31 cellular contexts compared by ENCODE assay signal in genomic region chr20:23998392-23998791, GRCh38. TPM values are rescaled to one million over a fixed set of nuclear protein-coding genes. Genes with fewer than 3 reads are reported as not detected.
"Had no signal": no experiment of that assay in that cellular context is flagged by ENCODE, and none has a peak within 500 bp of the region (broad histone marks: within the 10 kb centered on the region; RNA-seq: fewer than 3 reads in every experiment).

No MANE protein-coding gene starts in this region.

- DNase-seq: activated CD4-positive, alpha-beta memory T cell treated with anti-CD3 and anti-CD28 coated beads, Interleukin-2, amount 10 ng/mL, durations not matched to agents 7 days and 5 days; activated CD4-positive, alpha-beta T cell treated with anti-CD3 and anti-CD28 coated beads for 1 hour; activated CD4-positive, alpha-beta T cell treated with anti-CD3 and anti-CD28 coated beads for 4 hours; activated CD4-positive, alpha-beta T cell treated with anti-CD3 and anti-CD28 coated beads, Interleukin-2, amount 10 ng/mL, durations not matched to agents 7 days and 5 days; activated CD4-positive, alpha-beta T cell treated with anti-CD3 and anti-CD28 coated beads, Interleukin-2, amount 50 U/mL, for 4 hours; activated CD8-positive, alpha-beta memory T cell treated with anti-CD3 and anti-CD28 coated beads, Interleukin-2, amount 50 U/mL, for 48 hours; activated naive CD4-positive, alpha-beta T cell treated with anti-CD3 and anti-CD28 coated beads for 36 hours; activated naive CD8-positive, alpha-beta T cell treated with anti-CD3 and anti-CD28 coated beads, Interleukin-2, amount 10 ng/mL, durations not matched to agents 7 days and 5 days; activated T-cell treated with anti-CD3 and anti-CD28 coated beads for 4 hours; activated T-cell treated with anti-CD3 and anti-CD28 coated beads, Interleukin-2, amount 50 U/mL, for 24 hours; activated T-cell treated with anti-CD3 and anti-CD28 coated beads, Interleukin-2, amount 50 U/mL, for 72 hours; brain microvascular endothelial cell; caudate nucleus; cortex of kidney; dermis blood vessel endothelial cell; effector CD4-positive, alpha-beta T cell; effector memory CD8-positive, alpha-beta T cell; erythroblast; foreskin keratinocyte; gastrocnemius medialis; glutamatergic neuron; heart left ventricle; T-helper 2 cell had no signal

- FAIRE-seq: astrocyte, bronchial epithelial cell, colon had no signal

- H3K27ac ChIP-seq: brain microvascular endothelial cell, esophagus muscularis mucosa, foreskin keratinocyte, gastrocnemius medialis, heart left ventricle had no signal

- ATAC-seq: activated naive CD4-positive, alpha-beta T cell treated with anti-CD3 and anti-CD28 coated beads, Interleukin-2, amount 50 U/mL, for 72 hours; activated T-cell treated with anti-CD3 and anti-CD28 coated beads, Interleukin-2, amount 50 U/mL, for 72 hours; effector memory CD8-positive, alpha-beta T cell; foreskin keratinocyte; gastrocnemius medialis; heart left ventricle; WTC11 had no signal

- H3K36me3 ChIP-seq: brain microvascular endothelial cell, esophagus muscularis mucosa, gastrocnemius medialis, heart left ventricle had no signal

- H3K9me3 ChIP-seq: esophagus muscularis mucosa, gastrocnemius medialis, heart left ventricle had no signal

- H3K27me3 ChIP-seq: brain microvascular endothelial cell, foreskin keratinocyte had no signal

- H3K4me1 ChIP-seq: esophagus muscularis mucosa, foreskin keratinocyte, gastrocnemius medialis, heart left ventricle had no signal

- H3K4me3 ChIP-seq: esophagus muscularis mucosa, gastrocnemius medialis, heart left ventricle had no signal

RNA-seq across cellular contexts. Expression of gene GGTLC1, which starts 9.8 kb away (rescaled TPM):
- total RNA-seq: activated CD4-positive, alpha-beta memory T cell treated with anti-CD3 and anti-CD28 coated beads, Interleukin-2, amount 10 ng/mL, durations not matched to agents 7 days and 5 days; activated CD4-positive, alpha-beta T cell treated with anti-CD3 and anti-CD28 coated beads, Interleukin-2, amount 10 ng/mL, durations not matched to agents 7 days and 5 days; activated naive CD4-positive, alpha-beta T cell treated with anti-CD3 and anti-CD28 coated beads for 36 hours; activated naive CD4-positive, alpha-beta T cell treated with anti-CD3 and anti-CD28 coated beads, Interleukin-2, amount 50 U/mL, for 72 hours; activated naive CD8-positive, alpha-beta T cell treated with anti-CD3 and anti-CD28 coated beads, Interleukin-2, amount 10 ng/mL, durations not matched to agents 7 days and 5 days; activated T-cell treated with anti-CD3 and anti-CD28 coated beads, Interleukin-2, amount 50 U/mL, for 72 hours; astrocyte; bronchial epithelial cell; chondrocyte; dermis blood vessel endothelial cell; esophagus muscularis mucosa; foreskin keratinocyte; gastrocnemius medialis; heart left ventricle; T-helper 1 cell treated with Interleukin-12 subunit alpha and Interleukin-12 subunit beta and Interleukin-4 antibody, amounts not matched to agents 30 ng/mL and 1 ng/mL, for 36 hours; WTC11 had no signal
- polyA plus RNA-seq: foreskin keratinocyte, heart left ventricle had no signal
